ENCODE assay signal across 30 cellular contexts in genomic region chr15:59221479-59221878, GRCh38. TPM values are rescaled to one million over a fixed set of nuclear protein-coding genes. Genes with fewer than 3 reads are reported as not detected.
A peak's percentile ranks its signal among the peaks of the same experiment; 100 is the strongest.
DNase-seq lines count a peak whose midpoint lies in the region; ATAC-seq and TF ChIP-seq lines count a peak whose summit lies in the region.
"Had no signal": no experiment of that assay in that cellular context is flagged by ENCODE, and none has a peak within 500 bp of the region (broad histone marks: within the 10 kb centered on the region; RNA-seq: fewer than 3 reads in every experiment).

No MANE protein-coding gene starts in this region.

- no peak for TF ChIP-seq EP300 in SK-N-SH (IDR thresholded peaks at IDR 0.05; ENCODE audit: borderline replicate concordance in 1 of 2, low read depth in 1 of 2, low read length in 1 of 2)

- no peaks in the 10 kb centered on the region for H3K79me2 ChIP-seq in SK-N-SH (ENCODE audit: insufficient read depth)

- H3K4me1 ChIP-seq in SK-N-SH (ENCODE audit: control insufficient read depth in 1 of 2, insufficient read depth in 2 of 2, low read depth in 1 of 2, low read length in 1 of 2): peaks cover 0 to 17% of the 10 kb centered on the region in 2 experiments; a peak in 2 of 4 replicates

- WGBS in SK-N-SH (ENCODE audit: low lambda C conversion rate): 96% methylated on average over 3 of the region's 3 CpGs

- H3K9me3 ChIP-seq in SK-N-SH: no peaks in the 10 kb centered on the region
- H3K9me3 ChIP-seq: left ventricle myocardium inferior, ovary had no signal

- TF ChIP-seq CTCF in SK-N-SH (IDR thresholded peaks at IDR 0.05) (no peak), chondrocyte (IDR thresholded peaks at IDR 0.05) (no peak), nephron (IDR thresholded peaks at IDR 0.05; ENCODE audit: unreplicated experiment in 3 of 3) (no peak), type B pancreatic cell (conservative IDR thresholded peaks at IDR 0.05) (no peak), nephron progenitor cell (IDR thresholded peaks at IDR 0.05) (no peak)

- H3K4me2 ChIP-seq in SK-N-SH: no peak overlapping the region

- no peaks in the 10 kb centered on the region for H3K9me2 ChIP-seq in SK-N-SH

- no peak overlapping the region for H2AFZ ChIP-seq in SK-N-SH (ENCODE audit: low read depth)

- H3K4me1 Mint-ChIP-seq in chondrocyte (ENCODE audit: low read depth) (peaks cover 42% of the 10 kb centered on the region), nephron (peaks cover 30% of the 10 kb centered on the region), type B pancreatic cell (ENCODE audit: unreplicated experiment) (peaks cover 4% of the 10 kb centered on the region), nephron progenitor cell (no peaks in the 10 kb centered on the region)
- H3K4me1 Mint-ChIP-seq in naive thymus-derived CD8-positive, alpha-beta T cell: no peaks in the 10 kb centered on the region
- H3K4me1 Mint-ChIP-seq: CD4-positive, CD25-positive, alpha-beta regulatory T cell; central memory CD8-positive, alpha-beta T cell; H9; natural killer cell; T-helper 17 cell had no signal

- H3K27ac Mint-ChIP-seq in chondrocyte (ENCODE audit: unreplicated experiment): peak overlapping the region; percentile 90
- H3K27ac Mint-ChIP-seq in nephron: peak overlapping the region; percentile 47 to 76 (median 55)
- H3K27ac Mint-ChIP-seq in naive thymus-derived CD8-positive, alpha-beta T cell: no peak overlapping the region
- H3K27ac Mint-ChIP-seq in type B pancreatic cell: no peak overlapping the region
- H3K27ac Mint-ChIP-seq in nephron progenitor cell: no peak overlapping the region
- H3K27ac Mint-ChIP-seq: activated CD8-positive, alpha-beta T cell treated with anti-CD3 and anti-CD28 coated beads, Interleukin-2, amount 10 ng/mL, durations not matched to agents 7 days and 5 days; activated naive CD4-positive, alpha-beta T cell treated with anti-CD3 and anti-CD28 coated beads, Interleukin-2, amount 50 U/mL, for 72 hours; CD4-positive, CD25-positive, alpha-beta regulatory T cell; natural killer cell; T-helper 17 cell had no signal

- no peak for ATAC-seq in SK-N-SH treated with all-trans-retinoic acid at 6 μM for 48 hours
- no peak for ATAC-seq in naive thymus-derived CD8-positive, alpha-beta T cell
- ATAC-seq: activated CD8-positive, alpha-beta T cell treated with anti-CD3 and anti-CD28 coated beads, Interleukin-2, amount 10 ng/mL, durations not matched to agents 7 days and 5 days; activated naive CD4-positive, alpha-beta T cell treated with anti-CD3 and anti-CD28 coated beads, Interleukin-2, amount 50 U/mL, for 72 hours; natural killer cell; T-helper 17 cell had no signal

- H3K27me3 ChIP-seq in SK-N-SH (ENCODE audit: insufficient read depth): no peaks in the 10 kb centered on the region
- H3K27me3 ChIP-seq: ovary had no signal

- POLR2A ChIA-PET in SK-N-SH (lab: Yijun Ruan, JAX): no interaction called here
- POLR2A ChIA-PET in naive thymus-derived CD8-positive, alpha-beta T cell (lab: Charles Lee): no interaction called here

- CTCF ChIA-PET in SK-N-SH (lab: Yijun Ruan, JAX): no interaction called here

- H3K36me3 Mint-ChIP-seq in chondrocyte (ENCODE audit: low read depth) (peaks cover 47% of the 10 kb centered on the region), nephron (ENCODE audit: low read depth) (peaks cover 58% of the 10 kb centered on the region), type B pancreatic cell (peaks cover 29% of the 10 kb centered on the region), nephron progenitor cell (ENCODE audit: low read depth) (peaks cover 58% of the 10 kb centered on the region)
- H3K36me3 Mint-ChIP-seq in naive thymus-derived CD8-positive, alpha-beta T cell: no peaks in the 10 kb centered on the region
- H3K36me3 Mint-ChIP-seq: activated naive CD4-positive, alpha-beta T cell treated with anti-CD3 and anti-CD28 coated beads, Interleukin-2, amount 50 U/mL, for 72 hours; CD4-positive, CD25-positive, alpha-beta regulatory T cell; natural killer cell had no signal

- no peak for DNase-seq in SK-N-SH
- no peak for DNase-seq in chondrocyte (ENCODE audit: low spot score)
- no peak for DNase-seq in naive thymus-derived CD8-positive, alpha-beta T cell
- no peak for DNase-seq in type B pancreatic cell (ENCODE audit: extremely low spot score, unreplicated experiment)
- no peak for DNase-seq in activated CD4-positive, alpha-beta T cell treated with anti-CD3 and anti-CD28 coated beads for 4 hours
- no peak for DNase-seq in nephron progenitor cell
- DNase-seq: activated CD4-positive, alpha-beta T cell treated with anti-CD3 and anti-CD28 coated beads for 1 hour; activated CD8-positive, alpha-beta T cell treated with anti-CD3 and anti-CD28 coated beads, Interleukin-2, amount 10 ng/mL, durations not matched to agents 7 days and 5 days; CD4-positive, CD25-positive, alpha-beta regulatory T cell; glutamatergic neuron; H9; left ventricle myocardium inferior; midbrain; natural killer cell; NCI-H1417; NCI-H2029 treated with DMSO at 0.1 percent for 48 hours; NCI-H345; NCI-H748 treated with DMSO at 0.1 percent for 48 hours; ovary; T-helper 17 cell had no signal

- no peak overlapping the region for H3K4me3 Mint-ChIP-seq in chondrocyte (ENCODE audit: unreplicated experiment)
- no peak overlapping the region for H3K4me3 Mint-ChIP-seq in nephron
- no peak overlapping the region for H3K4me3 Mint-ChIP-seq in naive thymus-derived CD8-positive, alpha-beta T cell
- H3K4me3 Mint-ChIP-seq in type B pancreatic cell: no peak overlapping the region
- no peak overlapping the region for H3K4me3 Mint-ChIP-seq in nephron progenitor cell
- H3K4me3 Mint-ChIP-seq: activated CD8-positive, alpha-beta T cell treated with anti-CD3 and anti-CD28 coated beads, Interleukin-2, amount 10 ng/mL, durations not matched to agents 7 days and 5 days; CD4-positive, CD25-positive, alpha-beta regulatory T cell; central memory CD8-positive, alpha-beta T cell; H9; natural killer cell; T-helper 17 cell had no signal

- H3K36me3 ChIP-seq in SK-N-SH (replicated peaks in 1 of 2; ENCODE audit: control insufficient read depth in 1 of 2, insufficient read depth in 2 of 2, low read length in 1 of 2): peaks cover 2 to 30% of the 10 kb centered on the region in 2 experiments
- H3K36me3 ChIP-seq: ovary had no signal

- H3K9me3 Mint-ChIP-seq in chondrocyte (ENCODE audit: low read depth): no peaks in the 10 kb centered on the region
- H3K9me3 Mint-ChIP-seq in nephron: no peaks in the 10 kb centered on the region
- H3K9me3 Mint-ChIP-seq in naive thymus-derived CD8-positive, alpha-beta T cell: no peaks in the 10 kb centered on the region
- H3K9me3 Mint-ChIP-seq in type B pancreatic cell: no peaks in the 10 kb centered on the region
- no peaks in the 10 kb centered on the region for H3K9me3 Mint-ChIP-seq in nephron progenitor cell
- H3K9me3 Mint-ChIP-seq: activated naive CD4-positive, alpha-beta T cell treated with anti-CD3 and anti-CD28 coated beads, Interleukin-2, amount 50 U/mL, for 72 hours; central memory CD8-positive, alpha-beta T cell; H9; natural killer cell had no signal

- no peaks in the 10 kb centered on the region for H3K27me3 Mint-ChIP-seq in chondrocyte (ENCODE audit: low read depth)
- peaks cover 8% of the 10 kb centered on the region for H3K27me3 Mint-ChIP-seq in nephron (ENCODE audit: low read depth)
- H3K27me3 Mint-ChIP-seq in naive thymus-derived CD8-positive, alpha-beta T cell: peaks cover 0 to 11% (median 6%) of the 10 kb centered on the region in 5 donors
- no peaks in the 10 kb centered on the region for H3K27me3 Mint-ChIP-seq in type B pancreatic cell
- peaks cover 3% of the 10 kb centered on the region for H3K27me3 Mint-ChIP-seq in nephron progenitor cell (ENCODE audit: low read depth, poor library complexity)

- peak overlapping the region; percentile 15; the same call in 1 of the 2 replicates for H3K9ac ChIP-seq in SK-N-SH

- H3K27ac ChIP-seq in SK-N-SH (ENCODE audit: low read depth in 2 of 2, low read length in 1 of 2): peak overlapping the region; percentile 12 to 78; a peak in 3 of 4 replicates
- H3K27ac ChIP-seq: 22Rv1, left ventricle myocardium inferior, ovary had no signal

- no peak for TF ChIP-seq RAD21 in SK-N-SH (IDR thresholded peaks at IDR 0.05; ENCODE audit: low read length)

- H3F3A ChIP-seq in SK-N-SH (replicated peaks; ENCODE audit: insufficient read depth): peaks cover 12% of the 10 kb centered on the region

- no peaks in the 10 kb centered on the region for H4K20me1 ChIP-seq in SK-N-SH (ENCODE audit: insufficient read depth)

- H3K4me3 ChIP-seq in SK-N-SH (ENCODE audit: low read depth in 2 of 2, low read length in 1 of 2): no peak overlapping the region
- H3K4me3 ChIP-seq: left ventricle myocardium inferior, ovary had no signal

TF ChIP-seq in SK-N-SH, 30 proteins besides CTCF, POLR2A, EP300 and RAD21 (continues in another document):
- TF ChIP-seq FOXJ3 (CRISPR knock-in tag; IDR thresholded peaks at IDR 0.05): no peak

TF ChIP-seq in SK-N-SH treated with all-trans-retinoic acid at 6 μM for 48 hours, 23 proteins besides CTCF, POLR2A, EP300 and RAD21 (continues in another document):
- TF ChIP-seq RARB (CRISPR knock-in tag; IDR thresholded peaks at IDR 0.05) (no peak), ZNF70 (CRISPR knock-in tag; IDR thresholded peaks at IDR 0.05) (no peak), ZFP3 (CRISPR knock-in tag; IDR thresholded peaks at IDR 0.05) (no peak), BACH2 (CRISPR knock-in tag; IDR thresholded peaks at IDR 0.05; ENCODE audit: borderline replicate concordance) (no peak), PATZ1 (CRISPR knock-in tag; IDR thresholded peaks at IDR 0.05; ENCODE audit: borderline replicate concordance) (no peak)

RNA-seq across cellular contexts. Expression of gene LDHAL6B, which starts 14.8 kb away (rescaled TPM):
- not detected in 2 replicates for polyA plus RNA-seq in SK-N-SH (2012; rRNA removed)
- not detected in 2 replicates for polyA plus RNA-seq in SK-N-SH (2012; cell fraction: cytosol; rRNA removed)
- not detected in 2 replicates for polyA plus RNA-seq in SK-N-SH (2012; cell fraction: nucleus; rRNA removed)
- not detected in 3 replicates for total RNA-seq in chondrocyte
- total RNA-seq in naive thymus-derived CD8-positive, alpha-beta T cell: not detected
- not detected for polyA plus RNA-seq in naive thymus-derived CD8-positive, alpha-beta T cell
- not detected in 2 replicates for total RNA-seq in type B pancreatic cell (ENCODE audit: low replicate concordance)
- total RNA-seq: activated CD8-positive, alpha-beta T cell treated with anti-CD3 and anti-CD28 coated beads, Interleukin-2, amount 10 ng/mL, durations not matched to agents 7 days and 5 days; activated naive CD4-positive, alpha-beta T cell treated with anti-CD3 and anti-CD28 coated beads, Interleukin-2, amount 50 U/mL, for 72 hours; CD4-positive, CD25-positive, alpha-beta regulatory T cell; Daoy; H9; left ventricle myocardium inferior; M059J; natural killer cell; ovary; renal cortical epithelial cell; SK-MEL-5; T-helper 17 cell; ureter had no signal
- polyA plus RNA-seq: CD4-positive, CD25-positive, alpha-beta regulatory T cell; ovary had no signal

Comparison
In these comparisons a context has a peak if more than half of its experiments do, and no peak if none do; other contexts are left out.
1. H3K27ac Mint-ChIP-seq: peak in chondrocyte (single experiment) and nephron (3 of 3); none in naive thymus-derived CD8-positive, alpha-beta T cell (0 of 10), type B pancreatic cell (single experiment) and nephron progenitor cell (single experiment).